ENCODE assay signal across 17 cellular contexts in genomic region chrX:56130436-56130835, GRCh38.
"Had no signal": no experiment of that assay in that cellular context is flagged by ENCODE, and none has a peak within 500 bp of the region (broad histone marks: within the 10 kb centered on the region; RNA-seq: fewer than 3 reads in every experiment).

No MANE protein-coding gene starts in this region.

- H3K36me3 ChIP-seq: breast epithelium, right lobe of liver, uterus had no signal

- H3K4me1 ChIP-seq: breast epithelium, right lobe of liver, uterus had no signal

- H3K27ac ChIP-seq: breast epithelium, epithelial cell of prostate, right lobe of liver, uterus had no signal

- ATAC-seq: activated naive CD4-positive, alpha-beta T cell treated with anti-CD3 and anti-CD28 coated beads, Interleukin-2, amount 50 U/mL, for 72 hours; activated T-cell treated with anti-CD3 and anti-CD28 coated beads, Interleukin-2, amount 50 U/mL, for 72 hours; left colon; natural killer cell had no signal

- H3K9me3 ChIP-seq: right lobe of liver had no signal

- H3K27me3 ChIP-seq: right lobe of liver, uterus had no signal

- DNase-seq: activated B cell treated with CpG ODN at 0.5 μM for 24 hours; activated naive CD4-positive, alpha-beta T cell; activated T-cell treated with anti-CD3 and anti-CD28 coated beads for 4 hours; activated T-cell treated with anti-CD3 and anti-CD28 coated beads, Interleukin-2, amount 50 U/mL, for 72 hours; central memory CD4-positive, alpha-beta T cell; effector CD8-positive, alpha-beta T cell; glutamatergic neuron; left colon; natural killer cell; right lobe of liver; stimulated activated CD4-positive, alpha-beta T cell treated with anti-CD3 and anti-CD28 coated beads, Interleukin-12 subunit alpha, Interleukin-12 subunit beta, amount 100 ng/mL, for 4 hours; stimulated activated CD4-positive, alpha-beta T cell treated with anti-CD3 and anti-CD28 coated beads, Interleukin-4, amount 100 ng/mL, for 1 hour; T-helper 2 cell; uterus had no signal

- H3K4me3 ChIP-seq: breast epithelium, right lobe of liver, uterus had no signal
